In genomic region chr2:130353291-130354134, GRCh38 we compare ENCODE assay signal across 20 cellular contexts. TPM values are rescaled to one million over a fixed set of nuclear protein-coding genes. Genes with fewer than 3 reads are reported as not detected.
DNase-seq lines count a peak whose midpoint lies in the region; ATAC-seq and TF ChIP-seq lines count a peak whose summit lies in the region.
"Had no signal": no experiment of that assay in that cellular context is flagged by ENCODE, and none has a peak within 500 bp of the region (broad histone marks: within the 10 kb centered on the region; RNA-seq: fewer than 3 reads in every experiment).

No MANE protein-coding gene starts in this region.

- POLR2A ChIA-PET in activated naive CD8-positive, alpha-beta T cell treated with anti-CD3 and anti-CD28 coated beads, Interleukin-2, amount 10 ng/mL, durations not matched to agents 7 days and 5 days (lab: Charles Lee), result interaction anchor here (1.8 kb wide), 1 partner anchor 11 kb away, joined by 11 read pairs; the partner anchor contains the start of gene IMP4

- no peaks in the 10 kb centered on the region for H4K20me1 ChIP-seq in smooth muscle cell (ENCODE audit: low read depth)

- 89% methylated on average over 7 of the region's 7 CpGs for WGBS in smooth muscle cell (ENCODE audit: low lambda C conversion rate)

- H3K9me3 ChIP-seq in smooth muscle cell (replicated peaks; ENCODE audit: low read depth), result no peaks in the 10 kb centered on the region
- H3K9me3 ChIP-seq: suprapubic skin had no signal

- H2AFZ ChIP-seq in smooth muscle cell (ENCODE audit: low read depth), result no peak overlapping the region

- H3K27me3 ChIP-seq in smooth muscle cell (ENCODE audit: low read depth), result no peaks in the 10 kb centered on the region
- H3K27me3 ChIP-seq: suprapubic skin had no signal

- H3K79me2 ChIP-seq in smooth muscle cell (ENCODE audit: low read depth), result no peaks in the 10 kb centered on the region

- H3K27ac Mint-ChIP-seq in activated naive CD8-positive, alpha-beta T cell treated with anti-CD3 and anti-CD28 coated beads, Interleukin-2, amount 10 ng/mL, durations not matched to agents 7 days and 5 days, result peak overlapping the region; percentile 38
- no peak overlapping the region for H3K27ac Mint-ChIP-seq in activated naive CD8-positive, alpha-beta T cell treated with anti-CD3 and anti-CD28 coated beads for 36 hours
- no peak overlapping the region for H3K27ac Mint-ChIP-seq in osteocyte (ENCODE audit: unreplicated experiment)
- H3K27ac Mint-ChIP-seq: memory B cell had no signal

- H3K9me3 Mint-ChIP-seq in activated naive CD8-positive, alpha-beta T cell treated with anti-CD3 and anti-CD28 coated beads, Interleukin-2, amount 10 ng/mL, durations not matched to agents 7 days and 5 days, result no peaks in the 10 kb centered on the region
- no peaks in the 10 kb centered on the region for H3K9me3 Mint-ChIP-seq in activated naive CD8-positive, alpha-beta T cell treated with anti-CD3 and anti-CD28 coated beads for 36 hours
- no peaks in the 10 kb centered on the region for H3K9me3 Mint-ChIP-seq in osteocyte (ENCODE audit: unreplicated experiment)
- H3K9me3 Mint-ChIP-seq: H9, immature natural killer cell, memory B cell had no signal

- H3K4me1 Mint-ChIP-seq in activated naive CD8-positive, alpha-beta T cell treated with anti-CD3 and anti-CD28 coated beads, Interleukin-2, amount 10 ng/mL, durations not matched to agents 7 days and 5 days, result peaks cover 14% of the 10 kb centered on the region
- peaks cover 13% of the 10 kb centered on the region for H3K4me1 Mint-ChIP-seq in activated naive CD8-positive, alpha-beta T cell treated with anti-CD3 and anti-CD28 coated beads for 36 hours
- H3K4me1 Mint-ChIP-seq in osteocyte (ENCODE audit: unreplicated experiment), result peaks cover 24% of the 10 kb centered on the region

- H3K36me3 Mint-ChIP-seq in activated naive CD8-positive, alpha-beta T cell treated with anti-CD3 and anti-CD28 coated beads, Interleukin-2, amount 10 ng/mL, durations not matched to agents 7 days and 5 days, result no peaks in the 10 kb centered on the region
- H3K36me3 Mint-ChIP-seq in activated naive CD8-positive, alpha-beta T cell treated with anti-CD3 and anti-CD28 coated beads for 36 hours, result peaks cover 8% of the 10 kb centered on the region
- H3K36me3 Mint-ChIP-seq in osteocyte (ENCODE audit: unreplicated experiment), result no peaks in the 10 kb centered on the region

- TF ChIP-seq CTCF in osteocyte (IDR thresholded peaks at IDR 0.05), result no peak
- no peak for TF ChIP-seq CTCF in smooth muscle cell (IDR thresholded peaks at IDR 0.05; ENCODE audit: borderline replicate concordance, insufficient read depth, poor library complexity, severe bottlenecking)

- no peak for ATAC-seq in activated naive CD8-positive, alpha-beta T cell treated with anti-CD3 and anti-CD28 coated beads, Interleukin-2, amount 10 ng/mL, durations not matched to agents 7 days and 5 days (ENCODE audit: low read depth)
- ATAC-seq: PC-3, sciatic nerve had no signal

- H3K9ac ChIP-seq in smooth muscle cell (ENCODE audit: low read depth), result no peak overlapping the region

- peaks cover 2% of the 10 kb centered on the region for H3K27me3 Mint-ChIP-seq in activated naive CD8-positive, alpha-beta T cell treated with anti-CD3 and anti-CD28 coated beads, Interleukin-2, amount 10 ng/mL, durations not matched to agents 7 days and 5 days
- peaks cover 3% of the 10 kb centered on the region for H3K27me3 Mint-ChIP-seq in activated naive CD8-positive, alpha-beta T cell treated with anti-CD3 and anti-CD28 coated beads for 36 hours
- no peaks in the 10 kb centered on the region for H3K27me3 Mint-ChIP-seq in osteocyte (ENCODE audit: unreplicated experiment)
- H3K27me3 Mint-ChIP-seq: memory B cell had no signal

- H3K27ac ChIP-seq in smooth muscle cell (ENCODE audit: low read depth), result no peak overlapping the region
- H3K27ac ChIP-seq: suprapubic skin had no signal

- peaks cover 17% of the 10 kb centered on the region for H3K4me1 ChIP-seq in smooth muscle cell (ENCODE audit: low read depth)

- H3K36me3 ChIP-seq in smooth muscle cell (ENCODE audit: low read depth), result no peaks in the 10 kb centered on the region

- H3K4me3 Mint-ChIP-seq in activated naive CD8-positive, alpha-beta T cell treated with anti-CD3 and anti-CD28 coated beads, Interleukin-2, amount 10 ng/mL, durations not matched to agents 7 days and 5 days, result no peak overlapping the region
- no peak overlapping the region for H3K4me3 Mint-ChIP-seq in activated naive CD8-positive, alpha-beta T cell treated with anti-CD3 and anti-CD28 coated beads for 36 hours
- no peak overlapping the region for H3K4me3 Mint-ChIP-seq in osteocyte (ENCODE audit: unreplicated experiment)
- H3K4me3 Mint-ChIP-seq: memory B cell had no signal

- no peak overlapping the region for H3K4me3 ChIP-seq in smooth muscle cell
- H3K4me3 ChIP-seq: suprapubic skin had no signal

- no peak for DNase-seq in activated naive CD8-positive, alpha-beta T cell treated with anti-CD3 and anti-CD28 coated beads, Interleukin-2, amount 10 ng/mL, durations not matched to agents 7 days and 5 days
- no peak for DNase-seq in activated naive CD8-positive, alpha-beta T cell treated with anti-CD3 and anti-CD28 coated beads for 36 hours
- DNase-seq in NCI-H526 treated with DMSO at 0.1 percent for 48 hours (lab: John Stamatoyannopoulos, UW) (peak; percentile 37), ecto neural progenitor cell (ENCODE audit: low spot score) (peak; percentile 37), osteocyte (ENCODE audit: extremely low spot score, unreplicated experiment) (peak; percentile 64), H4 (ENCODE audit: low spot score) (no peak), NCI-H128 (lab: John Stamatoyannopoulos, UW; ENCODE audit: unreplicated experiment) (no peak), smooth muscle cell (lab: John Stamatoyannopoulos, UW; ENCODE audit: unreplicated experiment) (no peak)
- DNase-seq: activated effector memory CD4-positive, alpha-beta T cell treated with anti-CD3 and anti-CD28 coated beads, Interleukin-2, amount 50 U/mL, for 16 hours; cortex of kidney; H9; immature natural killer cell; NCI-H1436 treated with DMSO at 0.1 percent for 48 hours; NCI-H345; PC-3; stimulated activated CD4-positive, alpha-beta T cell treated with anti-CD3 and anti-CD28 coated beads, Interleukin-4, amount 100 ng/mL, for 24 hours; stimulated activated CD8-positive, alpha-beta memory T cell treated with anti-CD3 and anti-CD28 coated beads, Interleukin-4, amount 100 ng/mL, for 48 hours had no signal

- H3F3A ChIP-seq in smooth muscle cell (ENCODE audit: low read depth), result no peaks in the 10 kb centered on the region

- no peak overlapping the region for H3K4me2 ChIP-seq in smooth muscle cell

RNA-seq across cellular contexts. Expression of gene PTPN18, which starts 2.3 kb away (rescaled TPM):
- total RNA-seq in activated naive CD8-positive, alpha-beta T cell treated with anti-CD3 and anti-CD28 coated beads, Interleukin-2, amount 10 ng/mL, durations not matched to agents 7 days and 5 days, result 10 to 100 TPM; 57.7 to 64.5 TPM
- total RNA-seq in activated naive CD8-positive, alpha-beta T cell treated with anti-CD3 and anti-CD28 coated beads for 36 hours, result 10 to 100 TPM; 36.4 to 37.2 TPM
- 30.2 and 31.5 TPM in 2 replicates for total RNA-seq in osteocyte
- 14.1 and 15.7 TPM in 2 replicates for total RNA-seq in H4 (2014; rRNA removed; shearing (Covaris generic))
- total RNA-seq in smooth muscle cell, result 4.4 and 13.9 TPM in 2 replicates
- 10.1 and 10.2 TPM in 2 replicates for polyA plus RNA-seq in smooth muscle cell

RNA-seq across cellular contexts. Expression of gene IMP4, which starts 10.8 kb away (rescaled TPM):
- total RNA-seq in activated naive CD8-positive, alpha-beta T cell treated with anti-CD3 and anti-CD28 coated beads, Interleukin-2, amount 10 ng/mL, durations not matched to agents 7 days and 5 days, result 10 to 100 TPM; 64.9 to 65.8 TPM
- total RNA-seq in activated naive CD8-positive, alpha-beta T cell treated with anti-CD3 and anti-CD28 coated beads for 36 hours, result 100 to 1,000 TPM; 225 TPM
- 46.4 and 48.5 TPM in 2 replicates for total RNA-seq in osteocyte
- total RNA-seq in H4 (2014; rRNA removed; shearing (Covaris generic)), result 110 and 112 TPM in 2 replicates
- 36.4 and 59.3 TPM in 2 replicates for total RNA-seq in smooth muscle cell
- 74.9 and 75.0 TPM in 2 replicates for polyA plus RNA-seq in smooth muscle cell

Comparison
In these comparisons a context has a peak if more than half of its experiments do, and no peak if none do; other contexts are left out.
1. DNase-seq: peak in NCI-H526 treated with DMSO at 0.1 percent for 48 hours (single experiment), ecto neural progenitor cell (single experiment) and osteocyte (single experiment); none in activated naive CD8-positive, alpha-beta T cell treated with anti-CD3 and anti-CD28 coated beads, Interleukin-2, amount 10 ng/mL, durations not matched to agents 7 days and 5 days (single experiment), activated naive CD8-positive, alpha-beta T cell treated with anti-CD3 and anti-CD28 coated beads for 36 hours (single experiment), H4 (single experiment), NCI-H128 (single experiment) and smooth muscle cell (single experiment).